17 cellular contexts compared by ENCODE assay signal in genomic region chr20:57469418-57470211, GRCh38. TPM values are rescaled to one million over a fixed set of nuclear protein-coding genes. Genes with fewer than 3 reads are reported as not detected.
DNase-seq lines count a peak whose midpoint lies in the region; ATAC-seq and TF ChIP-seq lines count a peak whose summit lies in the region.
"Had no signal": no experiment of that assay in that cellular context is flagged by ENCODE, and none has a peak within 500 bp of the region (broad histone marks: within the 10 kb centered on the region; RNA-seq: fewer than 3 reads in every experiment).

No MANE protein-coding gene starts in this region.

- H3K23ac ChIP-seq in mesendoderm (ENCODE audit: low read length) = no peak overlapping the region

- H3K4me3 Mint-ChIP-seq in chondrocyte (ENCODE audit: unreplicated experiment) = no peak overlapping the region
- H3K4me3 Mint-ChIP-seq: mesothelial cell of epicardium had no signal

- no peak overlapping the region for H2BK5ac ChIP-seq in mesendoderm (ENCODE audit: low read length)

- H2AK5ac ChIP-seq in mesendoderm (ENCODE audit: low read length) = no peak overlapping the region

- no peak overlapping the region for H2BK15ac ChIP-seq in mesendoderm (replicated peaks; ENCODE audit: low read depth)

- WGBS in mesendoderm (ENCODE audit: extremely low coverage, insufficient coverage, low lambda C conversion rate) = no CpG with 5 or more reads among the region's 17 CpGs

- H3K36me3 Mint-ChIP-seq in chondrocyte (ENCODE audit: low read depth) = no peaks in the 10 kb centered on the region
- H3K36me3 Mint-ChIP-seq: mesothelial cell of epicardium had no signal

- peaks cover 6% of the 10 kb centered on the region for H3K27me3 Mint-ChIP-seq in chondrocyte (ENCODE audit: low read depth)

- H3K9ac ChIP-seq in mesendoderm (ENCODE audit: low read length) = no peak overlapping the region

- peaks cover 7% of the 10 kb centered on the region for H3K4me1 Mint-ChIP-seq in chondrocyte (ENCODE audit: low read depth)

- no peak overlapping the region for H3K4me2 ChIP-seq in mesendoderm (ENCODE audit: low read length)

- H3K79me1 ChIP-seq in mesendoderm (ENCODE audit: low read length) = no peaks in the 10 kb centered on the region

- no peak overlapping the region for H3K18ac ChIP-seq in mesendoderm (ENCODE audit: low read length)

- H3K27ac ChIP-seq in mesendoderm (ENCODE audit: low read depth, low read length) (no peak overlapping the region), upper lobe of right lung (no peak overlapping the region)
- H3K27ac ChIP-seq: 22Rv1, body of pancreas, thoracic aorta had no signal

- peak overlapping the region; percentile 65 for H3K56ac ChIP-seq in mesendoderm (ENCODE audit: low read length)

- no peak overlapping the region for H3K27ac Mint-ChIP-seq in chondrocyte (ENCODE audit: unreplicated experiment)
- H3K27ac Mint-ChIP-seq: mesothelial cell of epicardium had no signal

- H3K9me3 Mint-ChIP-seq in chondrocyte (ENCODE audit: low read depth) = no peaks in the 10 kb centered on the region
- H3K9me3 Mint-ChIP-seq: mesothelial cell of epicardium had no signal

- no peaks in the 10 kb centered on the region for H3K79me2 ChIP-seq in mesendoderm (ENCODE audit: control insufficient read depth, insufficient read depth, low read length)

- H3K36me3 ChIP-seq in mesendoderm (ENCODE audit: control insufficient read depth, insufficient read depth, low read length) (no peaks in the 10 kb centered on the region), upper lobe of right lung (no peaks in the 10 kb centered on the region)
- H3K36me3 ChIP-seq: thoracic aorta had no signal

- H3K4me3 ChIP-seq in mesendoderm (ENCODE audit: low read length) (no peak overlapping the region), upper lobe of right lung (no peak overlapping the region)
- H3K4me3 ChIP-seq: body of pancreas, thoracic aorta had no signal

- no peak overlapping the region for H3K4ac ChIP-seq in mesendoderm (ENCODE audit: low read depth, low read length)

- intact Hi-C loops in upper lobe of right lung (cut with DNase I) = no loop called here

- TF ChIP-seq CTCF in chondrocyte (IDR thresholded peaks at IDR 0.05) = no peak
- no peak for TF ChIP-seq CTCF in upper lobe of right lung (IDR thresholded peaks at IDR 0.05)

- H3K4me1 ChIP-seq in mesendoderm (ENCODE audit: control insufficient read depth, low read depth, low read length) (peaks cover 9% of the 10 kb centered on the region), upper lobe of right lung (peaks cover 14% of the 10 kb centered on the region)
- H3K4me1 ChIP-seq: body of pancreas, Caco-2 had no signal

- ATAC-seq in upper lobe of right lung = no peak
- no peak for ATAC-seq in GM21825 (IDR thresholded peaks at IDR 0.05; ENCODE audit: unreplicated experiment)
- ATAC-seq: body of pancreas, HCT116, sciatic nerve had no signal

- H3K9me3 ChIP-seq in upper lobe of right lung = no peaks in the 10 kb centered on the region
- H3K9me3 ChIP-seq: body of pancreas, Caco-2, thoracic aorta had no signal

- H4K5ac ChIP-seq in mesendoderm (ENCODE audit: low read length) = no peak overlapping the region

- no peak overlapping the region for H2BK120ac ChIP-seq in mesendoderm (ENCODE audit: low read depth, low read length)

- no peak overlapping the region for H4K8ac ChIP-seq in mesendoderm (ENCODE audit: low read depth, low read length)

- no peaks in the 10 kb centered on the region for H3K27me3 ChIP-seq in mesendoderm (ENCODE audit: insufficient read depth, low read length, poor library complexity)
- no peaks in the 10 kb centered on the region for H3K27me3 ChIP-seq in upper lobe of right lung
- H3K27me3 ChIP-seq: body of pancreas had no signal

- DNase-seq in NCI-H1417 (lab: John Stamatoyannopoulos, UW) (peak; percentile 18 to 60 (median 29)), NCI-H1417 treated with DMSO at 0.1 percent for 48 hours (lab: John Stamatoyannopoulos, UW) (no peak), chondrocyte (ENCODE audit: low spot score) (peak; percentile 47), mesendoderm (peak; percentile 61), upper lobe of right lung (peak; percentile 57), activated gamma-delta T cell (lab: John Stamatoyannopoulos, UW) (no peak)
- no peak for DNase-seq in activated T-cell treated with anti-CD3 and anti-CD28 coated beads, Interleukin-2, amount 50 U/mL, for 1 hour
- DNase-seq: activated CD4-positive, alpha-beta T cell treated with anti-CD3 and anti-CD28 coated beads for 1 hour; body of pancreas had no signal

RNA-seq across cellular contexts. Expression of gene CTCFL, which starts 55.3 kb away (rescaled TPM):
- total RNA-seq in chondrocyte (not detected in 3 replicates), upper lobe of right lung (not detected)
- 0.74 TPM for polyA plus RNA-seq in mesendoderm (2013, experiment 1 of 2)
- polyA plus RNA-seq in mesendoderm (2013, experiment 2 of 2) = 0.84 TPM
- total RNA-seq: body of pancreas, Caco-2, endothelial cell of umbilical vein, thoracic aorta had no signal
- polyA plus RNA-seq: endothelial cell of umbilical vein had no signal

Comparison
In these comparisons a context has a peak if more than half of its experiments do, and no peak if none do; other contexts are left out.
1. DNase-seq: peak in NCI-H1417 (3 of 3), chondrocyte (single experiment), mesendoderm (single experiment) and upper lobe of right lung (single experiment); none in NCI-H1417 treated with DMSO at 0.1 percent for 48 hours (single experiment), activated gamma-delta T cell (single experiment) and activated T-cell treated with anti-CD3 and anti-CD28 coated beads, Interleukin-2, amount 50 U/mL, for 1 hour (single experiment).